In the genomic region with DNA sequence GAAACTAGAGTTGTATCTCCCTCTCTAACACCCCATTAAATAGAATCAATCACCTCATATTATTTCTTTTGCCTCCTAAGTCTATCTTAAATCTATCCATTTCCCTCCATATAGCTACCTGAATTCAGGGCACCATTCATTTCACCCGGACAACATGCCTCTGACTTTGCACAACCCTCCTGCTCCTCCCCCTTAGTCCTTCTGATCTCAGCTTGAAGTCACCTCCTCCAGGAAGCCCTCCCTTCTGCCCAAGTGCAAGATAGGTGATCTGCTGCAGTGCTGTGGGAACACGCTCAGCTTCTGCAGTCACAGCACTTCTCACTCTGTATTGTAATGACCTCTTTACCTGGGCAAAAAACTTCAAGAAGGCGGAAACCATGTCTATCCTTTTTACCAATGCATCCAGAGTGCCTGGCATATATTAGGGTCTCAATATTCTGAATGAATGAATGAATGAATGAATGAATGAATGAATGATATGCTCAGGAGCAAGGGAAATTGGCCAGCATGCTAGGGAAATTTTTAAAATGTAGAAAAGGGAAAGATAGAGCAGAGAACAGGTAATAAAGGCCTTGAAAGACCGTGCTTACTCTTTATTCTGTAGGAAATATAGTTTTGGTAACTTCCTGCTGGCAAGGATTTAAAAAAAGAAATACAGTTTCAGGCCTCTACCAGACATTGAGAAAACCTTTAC, we compare ENCODE assay signal across 26 cellular contexts.
"Had no signal": no experiment of that assay in that cellular context is flagged by ENCODE, and none has a peak within 500 bp of the region (broad histone marks: within the 10 kb centered on the region; RNA-seq: fewer than 3 reads in every experiment).

No MANE protein-coding gene starts in this region.

- H3K4me1 ChIP-seq: colonic mucosa, SJSA1 had no signal

- H3K27ac ChIP-seq: adrenal gland, colonic mucosa, SJSA1 had no signal

- DNase-seq: activated B cell treated with CpG ODN at 0.5 μM for 24 hours; activated CD4-positive, alpha-beta memory T cell treated with anti-CD3 and anti-CD28 coated beads for 36 hours; activated CD4-positive, alpha-beta T cell treated with anti-CD3 and anti-CD28 coated beads for 1 hour; activated CD4-positive, alpha-beta T cell treated with anti-CD3 and anti-CD28 coated beads, Interleukin-2, amount 10 ng/mL, durations not matched to agents 7 days and 5 days; activated CD8-positive, alpha-beta memory T cell treated with anti-CD3 and anti-CD28 coated beads for 24 hours; activated naive CD4-positive, alpha-beta T cell treated with anti-CD3 and anti-CD28 coated beads, Interleukin-2, amount 50 U/mL, for 16 hours; activated naive CD8-positive, alpha-beta T cell treated with anti-CD3 and anti-CD28 coated beads, Interleukin-2, amount 10 ng/mL, durations not matched to agents 7 days and 5 days; activated T-cell treated with anti-CD3 and anti-CD28 coated beads, Interleukin-2, amount 50 U/mL, for 4 hours; adrenal gland; anterior cingulate cortex; colonic mucosa; KG1; NCI-H1048; NCI-H146; NCI-H2029; NCI-H2107; NCI-H345; NCI-H510A; NCI-H526 treated with DMSO at 0.1 percent for 48 hours; NK-92 treated with Interleukin-12 subunit alpha and Interleukin-12 subunit beta, amount 100 ng/mL, for 24 hours; PC-3; SHP77; T-helper 9 cell had no signal

- H3K27me3 ChIP-seq: adrenal gland, colonic mucosa, SJSA1 had no signal

- ATAC-seq: activated T-cell treated with anti-CD3 and anti-CD28 coated beads, Interleukin-2, amount 50 U/mL, for 4 hours; activated T-helper 17 cell treated with anti-CD3 and anti-CD28 coated beads, Interleukin-2, amount 50 U/mL, for 72 hours; PC-3; SK-N-SH treated with all-trans-retinoic acid at 6 μM for 48 hours had no signal

- H3K4me3 ChIP-seq: adrenal gland, colonic mucosa, SJSA1 had no signal

- H3K36me3 ChIP-seq: adrenal gland, colonic mucosa, SJSA1 had no signal

- H3K9me3 ChIP-seq: adrenal gland, colonic mucosa, SJSA1 had no signal
